Comparison of ENCODE assay signal across 19 cellular contexts in genomic region chr12:1838994-1839365, GRCh38. TPM values are rescaled to one million over a fixed set of nuclear protein-coding genes. Genes with fewer than 3 reads are reported as not detected.
"Had no signal": no experiment of that assay in that cellular context is flagged by ENCODE, and none has a peak within 500 bp of the region (broad histone marks: within the 10 kb centered on the region; RNA-seq: fewer than 3 reads in every experiment).

No MANE protein-coding gene starts in this region.

- H3K4me3 ChIP-seq: gastroesophageal sphincter had no signal

- H3K27ac ChIP-seq: gastroesophageal sphincter had no signal

- H3K4me3 Mint-ChIP-seq: activated CD8-positive, alpha-beta T cell treated with anti-CD3 and anti-CD28 coated beads, Interleukin-2, amount 10 ng/mL, durations not matched to agents 7 days and 5 days; activated naive CD8-positive, alpha-beta T cell treated with anti-CD3 and anti-CD28 coated beads, Interleukin-2, amount 50 U/mL, for 24 hours; activated T-helper 1 cell treated with anti-CD3 and anti-CD28 coated beads, Interleukin-12 subunit alpha, Interleukin-12 subunit beta, Interleukin-2, Interleukin-4 antibody, amounts not matched to agents 30 ng/mL and 10 ng/mL and 1 ng/mL, durations not matched to agents 14 hours and 24 hours and 36 hours; dendritic cell treated with granulocyte-macrophage colony-stimulating factor and Interleukin-4, amounts not matched to agents 40 ng/mL and 50 ng/mL, for 4 days; mesothelial cell of epicardium had no signal

- DNase-seq: activated CD4-positive, alpha-beta T cell treated with anti-CD3 and anti-CD28 coated beads for 48 hours; activated CD8-positive, alpha-beta memory T cell treated with anti-CD3 and anti-CD28 coated beads, Interleukin-2, amount 50 U/mL, for 48 hours; activated CD8-positive, alpha-beta T cell treated with anti-CD3 and anti-CD28 coated beads, Interleukin-2, amount 10 ng/mL, durations not matched to agents 7 days and 5 days; activated naive CD4-positive, alpha-beta T cell; activated naive CD8-positive, alpha-beta T cell treated with anti-CD3 and anti-CD28 coated beads, Interleukin-2, amount 50 U/mL, for 24 hours; central memory CD4-positive, alpha-beta T cell; hippocampal formation; stimulated activated CD4-positive, alpha-beta T cell treated with anti-CD3 and anti-CD28 coated beads, Interleukin-12 subunit alpha, Interleukin-12 subunit beta, amount 100 ng/mL, for 4 hours; stimulated activated naive CD4-positive, alpha-beta T cell; T-helper 9 cell had no signal

- ATAC-seq: activated CD8-positive, alpha-beta T cell treated with anti-CD3 and anti-CD28 coated beads, Interleukin-2, amount 10 ng/mL, durations not matched to agents 7 days and 5 days; activated naive CD8-positive, alpha-beta T cell treated with anti-CD3 and anti-CD28 coated beads, Interleukin-2, amount 50 U/mL, for 24 hours; gastroesophageal sphincter; sciatic nerve had no signal

- H3K36me3 ChIP-seq: gastroesophageal sphincter had no signal

- H3K4me1 Mint-ChIP-seq: mesothelial cell of epicardium had no signal

- H3K36me3 Mint-ChIP-seq: mesothelial cell of epicardium had no signal

- H3K27ac Mint-ChIP-seq: activated CD8-positive, alpha-beta T cell treated with anti-CD3 and anti-CD28 coated beads, Interleukin-2, amount 10 ng/mL, durations not matched to agents 7 days and 5 days; activated naive CD8-positive, alpha-beta T cell treated with anti-CD3 and anti-CD28 coated beads, Interleukin-2, amount 50 U/mL, for 24 hours; activated T-helper 1 cell treated with anti-CD3 and anti-CD28 coated beads, Interleukin-12 subunit alpha, Interleukin-12 subunit beta, Interleukin-2, Interleukin-4 antibody, amounts not matched to agents 30 ng/mL and 10 ng/mL and 1 ng/mL, durations not matched to agents 14 hours and 24 hours and 36 hours; dendritic cell treated with granulocyte-macrophage colony-stimulating factor and Interleukin-4, amounts not matched to agents 40 ng/mL and 50 ng/mL, for 4 days; mesothelial cell of epicardium had no signal

- H3K9me3 Mint-ChIP-seq: activated naive CD8-positive, alpha-beta T cell treated with anti-CD3 and anti-CD28 coated beads, Interleukin-2, amount 50 U/mL, for 24 hours; activated T-helper 1 cell treated with anti-CD3 and anti-CD28 coated beads, Interleukin-12 subunit alpha, Interleukin-12 subunit beta, Interleukin-2, Interleukin-4 antibody, amounts not matched to agents 30 ng/mL and 10 ng/mL and 1 ng/mL, durations not matched to agents 14 hours and 24 hours and 36 hours; dendritic cell treated with granulocyte-macrophage colony-stimulating factor and Interleukin-4, amounts not matched to agents 40 ng/mL and 50 ng/mL, for 4 days; mesothelial cell of epicardium had no signal

- H3K9me3 ChIP-seq: gastroesophageal sphincter had no signal

- H3K4me1 ChIP-seq: gastroesophageal sphincter had no signal

RNA-seq across cellular contexts. Expression of gene LRTM2, which starts 18.6 kb away (rescaled TPM):
- total RNA-seq: activated CD8-positive, alpha-beta T cell treated with anti-CD3 and anti-CD28 coated beads, Interleukin-2, amount 10 ng/mL, durations not matched to agents 7 days and 5 days; activated T-helper 1 cell treated with anti-CD3 and anti-CD28 coated beads, Interleukin-12 subunit alpha, Interleukin-12 subunit beta, Interleukin-2, Interleukin-4 antibody, amounts not matched to agents 30 ng/mL and 10 ng/mL and 1 ng/mL, durations not matched to agents 14 hours and 24 hours and 36 hours; epithelial cell of proximal tubule; gastroesophageal sphincter; lower leg skin; pulmonary artery endothelial cell; sciatic nerve; ureter had no signal
